Comparison of ENCODE assay signal across 15 cellular contexts in the genomic region with DNA sequence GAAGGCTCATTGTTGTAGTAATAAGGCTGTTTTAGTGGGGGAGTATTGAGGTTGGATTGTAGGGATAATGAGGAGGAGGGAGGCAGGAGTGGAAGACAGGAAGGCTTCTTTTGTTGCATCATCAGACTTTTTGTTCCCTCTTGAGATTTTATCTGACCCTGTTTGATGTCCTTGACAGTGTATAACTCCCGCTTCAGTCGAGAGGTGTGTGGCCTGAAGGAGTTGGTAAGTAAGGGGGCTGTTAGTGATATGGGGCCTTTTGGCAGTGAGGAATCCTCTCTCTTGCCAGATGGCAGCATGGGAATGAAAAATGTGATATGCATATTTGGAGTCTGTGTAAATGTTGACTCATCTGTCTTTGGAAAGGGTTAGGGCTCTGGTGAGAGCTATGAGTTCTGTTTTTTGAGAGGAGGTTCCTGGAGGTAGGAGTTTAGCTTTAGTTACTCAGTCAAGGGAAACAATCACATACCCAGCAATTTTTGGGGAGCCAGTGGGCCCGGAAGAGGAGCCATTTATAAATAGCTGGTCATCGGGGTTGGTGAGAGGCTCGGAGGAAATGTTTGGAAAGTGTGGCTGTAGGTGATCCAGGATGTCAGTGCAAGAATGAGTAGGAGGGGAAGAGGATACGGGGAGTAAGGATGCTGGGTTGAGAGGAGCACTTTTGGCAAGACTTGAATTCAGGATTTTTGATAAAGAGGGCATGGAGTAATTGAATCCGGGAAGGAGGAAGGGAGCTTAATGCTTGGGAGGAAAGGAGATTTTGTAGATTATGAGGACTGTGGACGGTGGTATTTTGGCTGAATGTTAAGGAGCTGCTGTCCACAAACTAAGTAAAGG.
DNase-seq lines count a peak whose midpoint lies in the region; ATAC-seq and TF ChIP-seq lines count a peak whose summit lies in the region.
"Had no signal": no experiment of that assay in that cellular context is flagged by ENCODE, and none has a peak within 500 bp of the region (broad histone marks: within the 10 kb centered on the region; RNA-seq: fewer than 3 reads in every experiment).

No MANE protein-coding gene starts in this region.

- no peak for TF ChIP-seq POLR2A in thyroid gland (IDR thresholded peaks at IDR 0.05)

- H3K4me3 ChIP-seq in GM23338 (no peak overlapping the region), thyroid gland (replicated peaks in 1 of 3) (no peak overlapping the region)
- H3K4me3 ChIP-seq: upper lobe of left lung had no signal

- H3K4me1 Mint-ChIP-seq in GM23338 = peaks cover 4% of the 10 kb centered on the region
- H3K4me1 Mint-ChIP-seq: brain had no signal

- ATAC-seq in GM23338 = no peak
- ATAC-seq: naive thymus-derived CD8-positive, alpha-beta T cell had no signal

- TF ChIP-seq CTCF in GM23338 (conservative IDR thresholded peaks at IDR 0.05; ENCODE audit: low read depth in 2 of 2) (no peak), thyroid gland (IDR thresholded peaks at IDR 0.05) (no peak)

- no peak overlapping the region for H3K27ac Mint-ChIP-seq in GM23338
- H3K27ac Mint-ChIP-seq: activated T-cell treated with anti-CD3 and anti-CD28 coated beads, Interleukin-2, amount 50 U/mL, for 24 hours; B cell; brain; naive thymus-derived CD8-positive, alpha-beta T cell had no signal

- H3K4me1 ChIP-seq in GM23338 (ENCODE audit: insufficient read depth) (peaks cover 36% of the 10 kb centered on the region), thyroid gland (peaks cover 0 to 7% of the 10 kb centered on the region in 2 donors)
- H3K4me1 ChIP-seq: upper lobe of left lung had no signal

- no peaks in the 10 kb centered on the region for H3K9me2 ChIP-seq in GM23338 (ENCODE audit: insufficient read depth)

- H3K36me3 ChIP-seq in GM23338 (ENCODE audit: insufficient read depth) (no peaks in the 10 kb centered on the region), thyroid gland (no peaks in the 10 kb centered on the region)
- H3K36me3 ChIP-seq: upper lobe of left lung had no signal

- H3K9me3 Mint-ChIP-seq in GM23338 = no peaks in the 10 kb centered on the region
- H3K9me3 Mint-ChIP-seq: activated T-cell treated with anti-CD3 and anti-CD28 coated beads, Interleukin-2, amount 50 U/mL, for 24 hours; brain; naive thymus-derived CD8-positive, alpha-beta T cell had no signal

- 0 out of 2 replicates have a peak overlapping the region, but pooled peaks have one; percentile 52 for H2AFZ ChIP-seq in GM23338

- CTCF ChIA-PET in HEK293T (lab: Yijun Ruan, JAX) = no interaction called here

- POLR2A ChIA-PET in HEK293T (lab: Yijun Ruan, JAX) = no interaction called here

- no peaks in the 10 kb centered on the region for H3K79me2 ChIP-seq in GM23338 (replicated peaks; ENCODE audit: insufficient read depth)

- H3K27me3 Mint-ChIP-seq in GM23338 (ENCODE audit: insufficient read depth, low read depth, poor library complexity) = peaks cover 16% of the 10 kb centered on the region

- peak overlapping the region; percentile 59 for H3K4me2 ChIP-seq in GM23338

- intact Hi-C loops in thyroid gland (cut with DNase I) = no loop called here

- H3F3A ChIP-seq in GM23338 (replicated peaks; ENCODE audit: low read depth) = no peaks in the 10 kb centered on the region

- H3K36me3 Mint-ChIP-seq in GM23338 (ENCODE audit: low read depth) = no peaks in the 10 kb centered on the region
- H3K36me3 Mint-ChIP-seq: brain; naive thymus-derived CD8-positive, alpha-beta T cell had no signal

- no peaks in the 10 kb centered on the region for H4K20me1 ChIP-seq in GM23338 (replicated peaks; ENCODE audit: insufficient read depth)

- DNase-seq in AG08395 (ENCODE audit: low spot score) (peak; percentile 10), GM23338 (ENCODE audit: low spot score) (no peak), amniotic epithelial cell (ENCODE audit: low read depth) (peak; percentile 46), hepatic stellate cell (ENCODE audit: low spot score) (peak; percentile 21), middle frontal gyrus (ENCODE audit: extremely low spot score, low spot score) (no peak), HEK293T (ENCODE audit: extremely low spot score) (no peak), thyroid gland (no peak)
- DNase-seq in activated CD8-positive, alpha-beta memory T cell treated with anti-CD3 and anti-CD28 coated beads, Interleukin-2, amount 50 U/mL, for 48 hours = no peak
- DNase-seq: activated T-cell treated with anti-CD3 and anti-CD28 coated beads, Interleukin-2, amount 50 U/mL, for 24 hours; GF-D8; naive thymus-derived CD8-positive, alpha-beta T cell; NCI-H524 treated with DMSO at 0.1 percent for 48 hours; upper lobe of left lung had no signal

- no peak overlapping the region for H3K4me3 Mint-ChIP-seq in GM23338
- H3K4me3 Mint-ChIP-seq: activated T-cell treated with anti-CD3 and anti-CD28 coated beads, Interleukin-2, amount 50 U/mL, for 24 hours; B cell; brain; naive thymus-derived CD8-positive, alpha-beta T cell had no signal

- H3K27me3 ChIP-seq in GM23338 (ENCODE audit: insufficient read depth) (peaks cover 45% of the 10 kb centered on the region), thyroid gland (no peaks in the 10 kb centered on the region)
- H3K27me3 ChIP-seq: upper lobe of left lung had no signal

- WGBS in thyroid gland, 2 donors = 72 to 74% methylated on average over 8 of the region's 8 CpGs

- no peak overlapping the region for H3K27ac ChIP-seq in GM23338 (ENCODE audit: low read depth)
- H3K27ac ChIP-seq in thyroid gland = no peak overlapping the region

- no peaks in the 10 kb centered on the region for H3K9me3 ChIP-seq in thyroid gland
- H3K9me3 ChIP-seq: upper lobe of left lung had no signal

TF ChIP-seq in GM23338, 12 proteins besides CTCF, POLR2A, EP300 and RAD21 (continues in another document):
- TF ChIP-seq, protein P1, sequence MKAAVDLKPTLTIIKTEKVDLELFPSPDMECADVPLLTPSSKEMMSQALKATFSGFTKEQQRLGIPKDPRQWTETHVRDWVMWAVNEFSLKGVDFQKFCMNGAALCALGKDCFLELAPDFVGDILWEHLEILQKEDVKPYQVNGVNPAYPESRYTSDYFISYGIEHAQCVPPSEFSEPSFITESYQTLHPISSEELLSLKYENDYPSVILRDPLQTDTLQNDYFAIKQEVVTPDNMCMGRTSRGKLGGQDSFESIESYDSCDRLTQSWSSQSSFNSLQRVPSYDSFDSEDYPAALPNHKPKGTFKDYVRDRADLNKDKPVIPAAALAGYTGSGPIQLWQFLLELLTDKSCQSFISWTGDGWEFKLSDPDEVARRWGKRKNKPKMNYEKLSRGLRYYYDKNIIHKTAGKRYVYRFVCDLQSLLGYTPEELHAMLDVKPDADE (IDR thresholded peaks at IDR 0.05) = no peak
- TF ChIP-seq ZNF114 (CRISPR knock-in tag; IDR thresholded peaks at IDR 0.05) (no peak), EZH2phosphoT487 (IDR thresholded peaks at IDR 0.05; ENCODE audit: unreplicated experiment) (no peak), CREB1 (CRISPR knock-in tag; IDR thresholded peaks at IDR 0.05; ENCODE audit: low read depth) (no peak)

TF ChIP-seq in HEK293T, 16 proteins besides CTCF, POLR2A, EP300 and RAD21:
- TF ChIP-seq NFRKB (IDR thresholded peaks at IDR 0.05) (no peak), FOXM1 (IDR thresholded peaks at IDR 0.05; ENCODE audit: borderline replicate concordance) (no peak), FOXK2 (IDR thresholded peaks at IDR 0.05) (no peak), FOXA1 (IDR thresholded peaks at IDR 0.05) (no peak), BHLHE40 (IDR thresholded peaks at IDR 0.05; ENCODE audit: borderline replicate concordance) (no peak), LEF1 (IDR thresholded peaks at IDR 0.05; ENCODE audit: borderline replicate concordance) (no peak), TARDBP (IDR thresholded peaks at IDR 0.05) (no peak), ELF4 (IDR thresholded peaks at IDR 0.05) (no peak), CTBP1 (IDR thresholded peaks at IDR 0.05; ENCODE audit: borderline replicate concordance) (no peak), HDGF (IDR thresholded peaks at IDR 0.05; ENCODE audit: borderline replicate concordance) (no peak), ZNF384 (IDR thresholded peaks at IDR 0.05) (no peak), SUZ12 (IDR thresholded peaks at IDR 0.05) (no peak), SP1 (IDR thresholded peaks at IDR 0.05) (no peak), L3MBTL2 (conservative IDR thresholded peaks at IDR 0.05) (no peak)
- TF ChIP-seq, protein P2, sequence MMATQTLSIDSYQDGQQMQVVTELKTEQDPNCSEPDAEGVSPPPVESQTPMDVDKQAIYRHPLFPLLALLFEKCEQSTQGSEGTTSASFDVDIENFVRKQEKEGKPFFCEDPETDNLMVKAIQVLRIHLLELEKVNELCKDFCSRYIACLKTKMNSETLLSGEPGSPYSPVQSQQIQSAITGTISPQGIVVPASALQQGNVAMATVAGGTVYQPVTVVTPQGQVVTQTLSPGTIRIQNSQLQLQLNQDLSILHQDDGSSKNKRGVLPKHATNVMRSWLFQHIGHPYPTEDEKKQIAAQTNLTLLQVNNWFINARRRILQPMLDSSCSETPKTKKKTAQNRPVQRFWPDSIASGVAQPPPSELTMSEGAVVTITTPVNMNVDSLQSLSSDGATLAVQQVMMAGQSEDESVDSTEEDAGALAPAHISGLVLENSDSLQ (IDR thresholded peaks at IDR 0.05) = no peak

Comparison
In these comparisons a context has a peak if more than half of its experiments do, and no peak if none do; other contexts are left out.
1. DNase-seq: peak in AG08395 (single experiment), amniotic epithelial cell (single experiment) and hepatic stellate cell (single experiment); none in GM23338 (single experiment), activated CD8-positive, alpha-beta memory T cell treated with anti-CD3 and anti-CD28 coated beads, Interleukin-2, amount 50 U/mL, for 48 hours (single experiment), middle frontal gyrus (single experiment), HEK293T (single experiment) and thyroid gland (0 of 2).